1 cellular context compared by ENCODE assay signal in the genomic region with DNA sequence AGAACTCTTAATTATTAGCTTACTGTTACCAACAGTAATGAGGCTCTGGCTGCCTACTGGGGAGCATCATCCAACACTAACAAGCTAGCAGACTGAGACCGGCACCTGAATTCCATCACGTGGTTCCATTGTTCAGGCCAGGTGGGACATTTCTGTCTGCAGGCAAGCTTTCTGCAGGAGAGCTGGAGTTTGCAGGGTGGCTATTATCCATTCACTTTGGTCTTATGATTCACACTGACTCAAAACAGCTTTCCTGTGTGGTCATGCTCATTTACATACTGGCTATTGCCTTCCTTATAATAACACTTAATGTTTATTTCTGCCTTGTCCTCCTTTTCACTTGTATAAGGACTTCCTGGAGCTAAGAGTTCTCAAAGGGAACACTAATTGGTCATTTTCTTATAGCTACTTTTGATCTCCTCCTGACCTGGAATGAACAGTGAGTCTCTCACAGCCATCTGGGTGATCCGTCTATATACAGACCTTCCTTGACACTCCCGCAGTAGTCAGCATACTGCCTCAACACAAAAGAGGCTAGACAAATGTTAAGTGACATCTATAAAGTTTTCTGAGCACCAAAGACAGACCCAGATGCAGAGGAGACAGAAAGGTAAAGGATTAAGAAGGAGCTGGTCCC.
TF ChIP-seq lines count a peak whose summit lies in the region.

No MANE protein-coding gene starts in this region.

TF ChIP-seq in IMR-90, 13 proteins besides CTCF, POLR2A, EP300 and RAD21:
- TF ChIP-seq FOS (IDR thresholded peaks at IDR 0.05; ENCODE audit: low read depth, low read length) (no peak), MXI1 (IDR thresholded peaks at IDR 0.05; ENCODE audit: borderline replicate concordance, low read depth, low read length) (no peak), CHD1 (IDR thresholded peaks at IDR 0.05; ENCODE audit: low read depth, low read length) (no peak), RCOR1 (IDR thresholded peaks at IDR 0.05; ENCODE audit: insufficient replicate concordance, low read length) (no peak), BHLHE40 (IDR thresholded peaks at IDR 0.05; ENCODE audit: low read depth, low read length) (no peak), SMC3 (IDR thresholded peaks at IDR 0.05; ENCODE audit: low read depth, low read length) (no peak), MAFK (IDR thresholded peaks at IDR 0.05; ENCODE audit: low read depth, low read length) (no peak), NFE2L2 (IDR thresholded peaks at IDR 0.05; ENCODE audit: low read depth, low read length) (no peak)
- TF ChIP-seq, protein P1, sequence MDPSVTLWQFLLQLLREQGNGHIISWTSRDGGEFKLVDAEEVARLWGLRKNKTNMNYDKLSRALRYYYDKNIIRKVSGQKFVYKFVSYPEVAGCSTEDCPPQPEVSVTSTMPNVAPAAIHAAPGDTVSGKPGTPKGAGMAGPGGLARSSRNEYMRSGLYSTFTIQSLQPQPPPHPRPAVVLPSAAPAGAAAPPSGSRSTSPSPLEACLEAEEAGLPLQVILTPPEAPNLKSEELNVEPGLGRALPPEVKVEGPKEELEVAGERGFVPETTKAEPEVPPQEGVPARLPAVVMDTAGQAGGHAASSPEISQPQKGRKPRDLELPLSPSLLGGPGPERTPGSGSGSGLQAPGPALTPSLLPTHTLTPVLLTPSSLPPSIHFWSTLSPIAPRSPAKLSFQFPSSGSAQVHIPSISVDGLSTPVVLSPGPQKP (IDR thresholded peaks at IDR 0.05; ENCODE audit: borderline replicate concordance, low read depth, low read length): no peak
- TF ChIP-seq, protein P2, sequence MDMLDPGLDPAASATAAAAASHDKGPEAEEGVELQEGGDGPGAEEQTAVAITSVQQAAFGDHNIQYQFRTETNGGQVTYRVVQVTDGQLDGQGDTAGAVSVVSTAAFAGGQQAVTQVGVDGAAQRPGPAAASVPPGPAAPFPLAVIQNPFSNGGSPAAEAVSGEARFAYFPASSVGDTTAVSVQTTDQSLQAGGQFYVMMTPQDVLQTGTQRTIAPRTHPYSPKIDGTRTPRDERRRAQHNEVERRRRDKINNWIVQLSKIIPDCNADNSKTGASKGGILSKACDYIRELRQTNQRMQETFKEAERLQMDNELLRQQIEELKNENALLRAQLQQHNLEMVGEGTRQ (IDR thresholded peaks at IDR 0.05; ENCODE audit: low read depth, low read length): no peak; the same call in 1 of the 2 replicates
TF ChIP-seq in IMR-90: peak in this region for 0.
